32 cellular contexts compared by ENCODE assay signal in genomic region chr6:155110721-155111120, GRCh38.
"Had no signal": no experiment of that assay in that cellular context is flagged by ENCODE, and none has a peak within 500 bp of the region (broad histone marks: within the 10 kb centered on the region; RNA-seq: fewer than 3 reads in every experiment).

No MANE protein-coding gene starts in this region.

- H3K27ac Mint-ChIP-seq: activated CD4-positive, alpha-beta memory T cell treated with anti-CD3 and anti-CD28 coated beads, Interleukin-2, amount 10 ng/mL, durations not matched to agents 7 days and 5 days; activated CD4-positive, alpha-beta T cell treated with anti-CD3 and anti-CD28 coated beads for 36 hours; activated CD8-positive, alpha-beta memory T cell treated with anti-CD3 and anti-CD28 coated beads, Interleukin-2, amount 10 ng/mL, durations not matched to agents 7 days and 5 days; activated naive CD8-positive, alpha-beta T cell treated with anti-CD3 and anti-CD28 coated beads, Interleukin-2, amount 10 ng/mL, durations not matched to agents 7 days and 5 days; activated T-helper 17 cell treated with anti-CD3 and anti-CD28 coated beads, Interleukin-2, amount 50 U/mL, for 72 hours had no signal

- DNase-seq: activated CD4-positive, alpha-beta memory T cell treated with anti-CD3 and anti-CD28 coated beads, Interleukin-2, amount 10 ng/mL, durations not matched to agents 7 days and 5 days; activated CD4-positive, alpha-beta T cell treated with anti-CD3 and anti-CD28 coated beads for 36 hours; activated CD8-positive, alpha-beta memory T cell treated with anti-CD3 and anti-CD28 coated beads for 24 hours; activated CD8-positive, alpha-beta memory T cell treated with anti-CD3 and anti-CD28 coated beads, Interleukin-2, amount 10 ng/mL, durations not matched to agents 7 days and 5 days; activated CD8-positive, alpha-beta memory T cell treated with anti-CD3 and anti-CD28 coated beads, Interleukin-2, amount 50 U/mL, for 48 hours; activated effector memory CD4-positive, alpha-beta T cell treated with anti-CD3 and anti-CD28 coated beads, Interleukin-2, amount 50 U/mL, for 16 hours; activated naive CD4-positive, alpha-beta T cell treated with Interleukin-2 at 50 U/mL for 16 hours; activated naive CD8-positive, alpha-beta T cell treated with anti-CD3 and anti-CD28 coated beads, Interleukin-2, amount 10 ng/mL, durations not matched to agents 7 days and 5 days; activated T-cell treated with anti-CD3 and anti-CD28 coated beads, Interleukin-2, amount 50 U/mL, for 48 hours; amygdala; MM.1S; MV-4-11; NCI-H1092; NCI-H1436 treated with DMSO at 0.1 percent for 48 hours; NCI-H1694 treated with DMSO at 0.1 percent for 48 hours; NCI-H2029; NCI-H2171; NCI-H510A; NCI-H526; NCI-H748 treated with DMSO at 0.1 percent for 48 hours; NK-92 treated with Interleukin-12 subunit alpha and Interleukin-12 subunit beta, amount 100 ng/mL, for 24 hours; Right ventricle myocardium superior; SW 1271; T-helper 1 cell; T-helper 2 cell; T-helper 9 cell had no signal

- H3K27me3 ChIP-seq: ascending aorta had no signal

- H3K9me3 Mint-ChIP-seq: activated CD4-positive, alpha-beta memory T cell treated with anti-CD3 and anti-CD28 coated beads, Interleukin-2, amount 10 ng/mL, durations not matched to agents 7 days and 5 days; activated naive CD4-positive, alpha-beta T cell treated with anti-CD3 and anti-CD28 coated beads, Interleukin-2, amount 50 U/mL, for 24 hours; activated naive CD8-positive, alpha-beta T cell treated with anti-CD3 and anti-CD28 coated beads, Interleukin-2, amount 10 ng/mL, durations not matched to agents 7 days and 5 days; activated T-helper 17 cell treated with anti-CD3 and anti-CD28 coated beads, Interleukin-2, amount 50 U/mL, for 72 hours had no signal

- H3K27ac ChIP-seq: ascending aorta, cardiac muscle cell, KMS-11 had no signal

- H3K4me2 ChIP-seq: KMS-11 had no signal

- H3K27me3 Mint-ChIP-seq: activated naive CD4-positive, alpha-beta T cell treated with anti-CD3 and anti-CD28 coated beads, Interleukin-2, amount 50 U/mL, for 24 hours had no signal

- H3K36me3 ChIP-seq: ascending aorta, cardiac muscle cell had no signal

- H3K4me1 Mint-ChIP-seq: activated naive CD8-positive, alpha-beta T cell treated with anti-CD3 and anti-CD28 coated beads, Interleukin-2, amount 10 ng/mL, durations not matched to agents 7 days and 5 days had no signal

- H3K9me3 ChIP-seq: ascending aorta had no signal

- ATAC-seq: activated CD4-positive, alpha-beta T cell treated with anti-CD3 and anti-CD28 coated beads for 36 hours; activated CD4-positive, CD25-positive, alpha-beta regulatory T cell treated with anti-CD3 and anti-CD28 coated beads, Interleukin-2, amount 50 U/mL, for 24 hours; activated CD8-positive, alpha-beta memory T cell treated with anti-CD3 and anti-CD28 coated beads, Interleukin-2, amount 10 ng/mL, durations not matched to agents 7 days and 5 days; activated T-helper 17 cell treated with anti-CD3 and anti-CD28 coated beads, Interleukin-2, amount 50 U/mL, for 72 hours had no signal

- H3K36me3 Mint-ChIP-seq: activated naive CD4-positive, alpha-beta T cell treated with anti-CD3 and anti-CD28 coated beads, Interleukin-2, amount 50 U/mL, for 24 hours; activated naive CD8-positive, alpha-beta T cell treated with anti-CD3 and anti-CD28 coated beads, Interleukin-2, amount 10 ng/mL, durations not matched to agents 7 days and 5 days had no signal

- H3K4me3 Mint-ChIP-seq: activated CD4-positive, alpha-beta memory T cell treated with anti-CD3 and anti-CD28 coated beads, Interleukin-2, amount 10 ng/mL, durations not matched to agents 7 days and 5 days; activated CD4-positive, alpha-beta T cell treated with anti-CD3 and anti-CD28 coated beads for 36 hours; activated CD8-positive, alpha-beta memory T cell treated with anti-CD3 and anti-CD28 coated beads, Interleukin-2, amount 10 ng/mL, durations not matched to agents 7 days and 5 days; activated naive CD4-positive, alpha-beta T cell treated with anti-CD3 and anti-CD28 coated beads, Interleukin-2, amount 50 U/mL, for 24 hours; activated naive CD8-positive, alpha-beta T cell treated with anti-CD3 and anti-CD28 coated beads, Interleukin-2, amount 10 ng/mL, durations not matched to agents 7 days and 5 days; activated T-helper 17 cell treated with anti-CD3 and anti-CD28 coated beads, Interleukin-2, amount 50 U/mL, for 72 hours had no signal

- H3K4me3 ChIP-seq: ascending aorta, cardiac muscle cell had no signal
